In the genomic region with DNA sequence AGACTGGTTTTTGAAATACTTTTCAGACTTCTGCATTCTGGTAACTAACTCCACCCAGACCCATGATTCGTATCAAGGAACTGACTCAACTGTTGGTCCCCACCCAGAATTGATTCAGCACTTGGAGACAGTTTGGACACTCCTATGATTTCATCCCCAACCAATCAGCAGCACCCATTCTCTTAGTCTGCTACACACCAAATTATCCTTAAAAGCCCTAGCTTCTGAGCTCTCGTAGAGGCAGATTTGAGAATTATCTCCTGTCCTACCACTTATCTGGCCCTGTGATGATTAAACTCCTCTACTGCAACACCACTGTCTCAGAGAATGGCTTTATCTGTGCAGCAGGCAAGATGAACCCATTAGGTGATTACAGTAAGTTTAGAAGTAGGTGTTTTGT, we compare ENCODE assay signal across 11 cellular contexts. TPM values are rescaled to one million over a fixed set of nuclear protein-coding genes. Genes with fewer than 3 reads are reported as not detected.
DNase-seq lines count a peak whose midpoint lies in the region; ATAC-seq and TF ChIP-seq lines count a peak whose summit lies in the region.
"Had no signal": no experiment of that assay in that cellular context is flagged by ENCODE, and none has a peak within 500 bp of the region (broad histone marks: within the 10 kb centered on the region; RNA-seq: fewer than 3 reads in every experiment).

No MANE protein-coding gene starts in this region.

- no peak for DNase-seq in activated CD4-positive, alpha-beta T cell treated with anti-CD3 and anti-CD28 coated beads, Interleukin-2, amount 10 ng/mL, durations not matched to agents 7 days and 5 days
- no peak for DNase-seq in activated CD4-positive, alpha-beta T cell treated with anti-CD3 and anti-CD28 coated beads, Interleukin-2, amount 50 U/mL, for 4 hours
- DNase-seq in NB4 (ENCODE audit: low read depth) (peak; percentile 53), osteoblast (ENCODE audit: insufficient read length, low spot score, missing footprints) (peak; percentile 95), stomach (no peak), GM19238 (ENCODE audit: insufficient read length, low spot score) (no peak)
- no peak for DNase-seq in effector memory CD8-positive, alpha-beta T cell
- DNase-seq: nephron progenitor cell had no signal

- intact Hi-C loops in stomach (cut with DNase I; ENCODE audit: low total_unique reads) = no loop called here

- H3K4me3 Mint-ChIP-seq in activated CD4-positive, alpha-beta T cell treated with anti-CD3 and anti-CD28 coated beads, Interleukin-2, amount 10 ng/mL, durations not matched to agents 7 days and 5 days = no peak overlapping the region
- H3K4me3 Mint-ChIP-seq in effector memory CD8-positive, alpha-beta T cell = no peak overlapping the region
- H3K4me3 Mint-ChIP-seq: nephron progenitor cell had no signal

- H3K27me3 ChIP-seq in osteoblast (ENCODE audit: insufficient read depth, low read length) (no peaks in the 10 kb centered on the region), stomach (peaks cover 0 to 4% (median 0%) of the 10 kb centered on the region in 3 donors)

- H2AFZ ChIP-seq in osteoblast (ENCODE audit: low read length) = peak overlapping the region; percentile 38

- H3K4me3 ChIP-seq in NB4 (ENCODE audit: low read depth, low read length) (no peak overlapping the region), osteoblast (ENCODE audit: insufficient read depth, low read length) (no peak overlapping the region), stomach (no peak overlapping the region)
- H3K4me3 ChIP-seq: coronary artery, SK-N-MC had no signal

- peak; percentile 53 for ATAC-seq in effector memory CD8-positive, alpha-beta T cell (replicated peaks)
- ATAC-seq in GM18511 (IDR thresholded peaks at IDR 0.05; ENCODE audit: unreplicated experiment) = no peak

- H3K27me3 Mint-ChIP-seq in activated CD4-positive, alpha-beta T cell treated with anti-CD3 and anti-CD28 coated beads, Interleukin-2, amount 10 ng/mL, durations not matched to agents 7 days and 5 days = peaks cover 21% of the 10 kb centered on the region
- H3K27me3 Mint-ChIP-seq in effector memory CD8-positive, alpha-beta T cell = peaks cover 30 to 53% of the 10 kb centered on the region in 2 donors

- no peaks in the 10 kb centered on the region for H3K9me3 ChIP-seq in osteoblast (ENCODE audit: low read depth, low read length)
- peaks cover 0 to 5% (median 0%) of the 10 kb centered on the region in 4 donors for H3K9me3 ChIP-seq in stomach

- TF ChIP-seq CTCF in NB4 (IDR thresholded peaks at IDR 0.05; ENCODE audit: low read depth, low read length) (no peak), osteoblast (IDR thresholded peaks at IDR 0.05; ENCODE audit: extremely low read depth, low read depth, low read length) (no peak), stomach (IDR thresholded peaks at IDR 0.05) (no peak)

- H3K79me2 ChIP-seq in osteoblast (ENCODE audit: insufficient read depth, low read length) = no peaks in the 10 kb centered on the region

- H3K27ac ChIP-seq in osteoblast (ENCODE audit: low read depth, low read length) (peak overlapping the region; percentile 4), stomach (no peak overlapping the region)
- H3K27ac ChIP-seq: SK-N-MC had no signal

- H3K4me1 Mint-ChIP-seq in activated CD4-positive, alpha-beta T cell treated with anti-CD3 and anti-CD28 coated beads, Interleukin-2, amount 10 ng/mL, durations not matched to agents 7 days and 5 days = peaks cover 13% of the 10 kb centered on the region
- H3K4me1 Mint-ChIP-seq in effector memory CD8-positive, alpha-beta T cell (ENCODE audit: low read depth in 2 of 2) = no peaks in the 10 kb centered on the region

- H3K4me1 ChIP-seq in osteoblast (ENCODE audit: insufficient read depth, low read length) = no peaks in the 10 kb centered on the region
- no peaks in the 10 kb centered on the region for H3K4me1 ChIP-seq in stomach

- no peak for TF ChIP-seq EP300 in stomach (IDR thresholded peaks at IDR 0.05)

- H4K20me1 ChIP-seq in osteoblast (ENCODE audit: insufficient read depth, low read length) = no peaks in the 10 kb centered on the region

- no peaks in the 10 kb centered on the region for H3K36me3 ChIP-seq in osteoblast (ENCODE audit: insufficient read depth, low read length)
- H3K36me3 ChIP-seq in stomach = no peaks in the 10 kb centered on the region

- no peak overlapping the region for H3K4me2 ChIP-seq in osteoblast (ENCODE audit: insufficient read depth, low read length)

- no peak for TF ChIP-seq POLR2A in NB4 (IDR thresholded peaks at IDR 0.05; ENCODE audit: extremely low read depth, insufficient read length)
- TF ChIP-seq POLR2A in stomach (IDR thresholded peaks at IDR 0.05) = no peak

- WGBS in stomach, 5 donors = 50 to 54% (median 51%) methylated on average over 2 of the region's 2 CpGs

- H3K27ac Mint-ChIP-seq in activated CD4-positive, alpha-beta T cell treated with anti-CD3 and anti-CD28 coated beads, Interleukin-2, amount 10 ng/mL, durations not matched to agents 7 days and 5 days = peak overlapping the region; percentile 65
- H3K27ac Mint-ChIP-seq in effector memory CD8-positive, alpha-beta T cell = no peak overlapping the region
- H3K27ac Mint-ChIP-seq: nephron progenitor cell had no signal

- peaks cover 1% of the 10 kb centered on the region for H3K36me3 Mint-ChIP-seq in activated CD4-positive, alpha-beta T cell treated with anti-CD3 and anti-CD28 coated beads, Interleukin-2, amount 10 ng/mL, durations not matched to agents 7 days and 5 days (ENCODE audit: low read depth)
- H3K36me3 Mint-ChIP-seq in effector memory CD8-positive, alpha-beta T cell (ENCODE audit: insufficient read depth) = no peaks in the 10 kb centered on the region

- CTCF ChIA-PET in activated CD4-positive, alpha-beta T cell treated with anti-CD3 and anti-CD28 coated beads, Interleukin-2, amount 10 ng/mL, durations not matched to agents 7 days and 5 days (lab: Charles Lee) = interaction anchor here (0.5 to 2.2 kb wide), 5 partner anchors 8 to 534 kb away, joined by 3 to 7 read pairs (median 3); a partner anchor contains a TSS

- H3K9me3 Mint-ChIP-seq in activated CD4-positive, alpha-beta T cell treated with anti-CD3 and anti-CD28 coated beads, Interleukin-2, amount 10 ng/mL, durations not matched to agents 7 days and 5 days = peaks cover 11% of the 10 kb centered on the region
- no peaks in the 10 kb centered on the region for H3K9me3 Mint-ChIP-seq in effector memory CD8-positive, alpha-beta T cell

- POLR2A ChIA-PET in activated CD4-positive, alpha-beta T cell treated with anti-CD3 and anti-CD28 coated beads, Interleukin-2, amount 10 ng/mL, durations not matched to agents 7 days and 5 days (lab: Charles Lee) = no interaction called here

RNA-seq across cellular contexts. Expression of a gene that starts 7.7 kb away (rescaled TPM):
- total RNA-seq in activated CD4-positive, alpha-beta T cell treated with anti-CD3 and anti-CD28 coated beads, Interleukin-2, amount 10 ng/mL, durations not matched to agents 7 days and 5 days = 100 to 1,000 TPM; 129 to 139 TPM
- 149 and 177 TPM in 2 replicates for total RNA-seq in osteoblast
- 10 to 100 TPM in 4 of 5 donors, 1 to 10 TPM in 1; 9.8 to 81.3 (median 40.8) TPM for total RNA-seq in stomach
- polyA plus RNA-seq in stomach = 100 to 1,000 TPM; 123 to 192 (median 159) TPM

RNA-seq across cellular contexts. Expression of a gene that starts 14.8 kb away (rescaled TPM):
- not detected for total RNA-seq in activated CD4-positive, alpha-beta T cell treated with anti-CD3 and anti-CD28 coated beads, Interleukin-2, amount 10 ng/mL, durations not matched to agents 7 days and 5 days
- total RNA-seq in osteoblast (0.36 and 0.59 TPM in 2 replicates), stomach (1 to 10 TPM in 2 of 5 donors, under 1 TPM in 1, not detected in 2; under 0.01 to 2.0 (median 1.2) TPM)
- under 1 TPM in 2 of 3 donors, not detected in 1; 0.12 to 0.25 TPM for polyA plus RNA-seq in stomach

RNA-seq across cellular contexts. Expression of a gene that starts 22.0 kb away (rescaled TPM):
- total RNA-seq in activated CD4-positive, alpha-beta T cell treated with anti-CD3 and anti-CD28 coated beads, Interleukin-2, amount 10 ng/mL, durations not matched to agents 7 days and 5 days = 1 to 10 TPM in 1 of 2 experiments, under 1 TPM in 1; 0.81 to 1.3 TPM
- total RNA-seq in osteoblast (1.8 and 2.2 TPM in 2 replicates), stomach (10 to 100 TPM in 1 of 5 donors, 1 to 10 TPM in 2, under 1 TPM in 2; under 0.01 to 13.4 (median 5.7) TPM)
- polyA plus RNA-seq in stomach = 10 to 100 TPM; 22.1 to 26.6 (median 23.7) TPM

Comparison
In these comparisons a context has a peak if more than half of its experiments do, and no peak if none do; other contexts are left out.
1. DNase-seq: peak in NB4 (single experiment) and osteoblast (single experiment); none in activated CD4-positive, alpha-beta T cell treated with anti-CD3 and anti-CD28 coated beads, Interleukin-2, amount 10 ng/mL, durations not matched to agents 7 days and 5 days (single experiment), activated CD4-positive, alpha-beta T cell treated with anti-CD3 and anti-CD28 coated beads, Interleukin-2, amount 50 U/mL, for 4 hours (0 of 2), effector memory CD8-positive, alpha-beta T cell (0 of 3), stomach (single experiment) and GM19238 (single experiment).